ENCODE assay signal across 26 cellular contexts in genomic region chr3:129961142-129961541, GRCh38. TPM values are rescaled to one million over a fixed set of nuclear protein-coding genes. Genes with fewer than 3 reads are reported as not detected.
DNase-seq lines count a peak whose midpoint lies in the region; ATAC-seq and TF ChIP-seq lines count a peak whose summit lies in the region.
"Had no signal": no experiment of that assay in that cellular context is flagged by ENCODE, and none has a peak within 500 bp of the region (broad histone marks: within the 10 kb centered on the region; RNA-seq: fewer than 3 reads in every experiment).

No MANE protein-coding gene starts in this region.

- H4K8ac ChIP-seq in mesendoderm (ENCODE audit: low read depth, low read length) = no peak overlapping the region

- H3K9me3 ChIP-seq in Panc1 (ENCODE audit: control insufficient read depth, insufficient read depth, low read depth, low read length) = no peaks in the 10 kb centered on the region
- H3K9me3 ChIP-seq: pancreas had no signal

- no peak overlapping the region for H3K23ac ChIP-seq in mesendoderm (ENCODE audit: low read length)

- H3K9ac ChIP-seq in mesendoderm (ENCODE audit: low read length) = no peak overlapping the region

- H3K4me1 ChIP-seq in Panc1 (ENCODE audit: control insufficient read depth, insufficient read depth, low read length) (no peaks in the 10 kb centered on the region), mesendoderm (ENCODE audit: control insufficient read depth, low read depth, low read length) (no peaks in the 10 kb centered on the region)
- H3K4me1 ChIP-seq: pancreas had no signal

- H2AK5ac ChIP-seq in mesendoderm (ENCODE audit: low read length) = no peak overlapping the region

- H4K5ac ChIP-seq in mesendoderm (ENCODE audit: low read length) = no peak overlapping the region

- H2BK5ac ChIP-seq in mesendoderm (ENCODE audit: low read length) = no peak overlapping the region

- no TSS peak for BruUV-seq in Panc1 (replicated peaks; lab: Mats Ljungman, UMichigan)

- H3K27ac ChIP-seq in Panc1 (ENCODE audit: low read length) (no peak overlapping the region), mesendoderm (ENCODE audit: low read depth, low read length) (no peak overlapping the region)
- H3K27ac ChIP-seq: pancreas had no signal

- no peak overlapping the region for H2BK120ac ChIP-seq in mesendoderm (ENCODE audit: low read depth, low read length)

- H3K36me3 ChIP-seq in H7 (replicated peaks; ENCODE audit: control insufficient read depth, insufficient read depth, low read length) (no peaks in the 10 kb centered on the region), Panc1 (ENCODE audit: control insufficient read depth, insufficient read depth, low read length) (no peaks in the 10 kb centered on the region), mesendoderm (ENCODE audit: control insufficient read depth, insufficient read depth, low read length) (no peaks in the 10 kb centered on the region)
- H3K36me3 ChIP-seq: pancreas had no signal

- H3K27me3 ChIP-seq in H7 (ENCODE audit: control insufficient read depth, insufficient read depth, low read length) = no peaks in the 10 kb centered on the region; the same call in 1 of the 2 replicates
- 0 out of 2 replicates have a peak, but pooled peaks cover 3% of the 10 kb centered on the region for H3K27me3 ChIP-seq in Panc1 (ENCODE audit: control insufficient read depth, insufficient read depth, low read length)
- H3K27me3 ChIP-seq in mesendoderm (ENCODE audit: insufficient read depth, low read length, poor library complexity) = no peaks in the 10 kb centered on the region
- H3K27me3 ChIP-seq: pancreas had no signal

- CTCF ChIA-PET in Panc1 (lab: Charles Lee) = interaction anchor here (0.6 kb wide), 1 partner anchor 88 kb away, joined by 9 read pairs; no protein-coding TSS in a partner anchor

- POLR2A ChIA-PET in Panc1 (lab: Charles Lee) = no interaction called here

- H3K4me2 ChIP-seq in mesendoderm (ENCODE audit: low read length) = no peak overlapping the region

- H2BK15ac ChIP-seq in mesendoderm (replicated peaks; ENCODE audit: low read depth) = no peak overlapping the region

- H3K79me1 ChIP-seq in mesendoderm (ENCODE audit: low read length) = no peaks in the 10 kb centered on the region

- no CpG with 5 or more reads among the region's 5 CpGs for WGBS in mesendoderm (ENCODE audit: extremely low coverage, insufficient coverage, low lambda C conversion rate)

- no peaks in the 10 kb centered on the region for H3K79me2 ChIP-seq in mesendoderm (ENCODE audit: control insufficient read depth, insufficient read depth, low read length)

- H3K18ac ChIP-seq in mesendoderm (ENCODE audit: low read length) = no peak overlapping the region

- intact Hi-C loops in Panc1 (cut with micrococcal nuclease; ENCODE audit: unreplicated experiment) = no loop called here

- H3K4me3 ChIP-seq in H7 (ENCODE audit: insufficient read depth, low read depth, low read length) = no peak overlapping the region
- H3K4me3 ChIP-seq in Panc1 (ENCODE audit: low read depth in 2 of 2, low read length in 2 of 2) = no peak overlapping the region
- no peak overlapping the region for H3K4me3 ChIP-seq in mesendoderm (ENCODE audit: low read length)
- H3K4me3 ChIP-seq: pancreas had no signal

- DNase-seq in AG20443 (ENCODE audit: low spot score) (peak; percentile 30), H7 (peak; percentile 33), Panc1 (ENCODE audit: low read depth, low spot score) (no peak), mesendoderm (peak; percentile 37), NCI-H1092 (lab: John Stamatoyannopoulos, UW) (no peak), ecto neural progenitor cell (ENCODE audit: low spot score) (no peak)
- DNase-seq in stimulated activated naive CD8-positive, alpha-beta T cell treated with anti-CD3 and anti-CD28 coated beads, Interleukin-15, Interleukin-2, amounts not matched to agents 100 U/mL and 50 U/mL, for 24 hours = no peak
- DNase-seq: activated CD4-positive, alpha-beta T cell treated with anti-CD3 and anti-CD28 coated beads, Interleukin-2, amount 10 ng/mL, durations not matched to agents 24 days and 14 days; activated CD8-positive, alpha-beta memory T cell treated with anti-CD3 and anti-CD28 coated beads for 24 hours; activated T-cell treated with anti-CD3 and anti-CD28 coated beads for 4 hours; CD8-positive, alpha-beta memory T cell; effector CD4-positive, alpha-beta T cell; glutamatergic neuron; left colon; NCI-H1930; NCI-H526 treated with DMSO at 0.1 percent for 48 hours; pancreas; small intestine; stimulated activated naive CD4-positive, alpha-beta T cell; SW 1271 had no signal

- H3K4ac ChIP-seq in mesendoderm (ENCODE audit: low read depth, low read length) = no peak overlapping the region

- no peak for TF ChIP-seq CTCF in Panc1 (IDR thresholded peaks at IDR 0.05)

- H3K56ac ChIP-seq in mesendoderm (ENCODE audit: low read length) = no peak overlapping the region

- in situ Hi-C loops in Panc1 (cut with HindIII; ENCODE audit: low pct_unique_long_range_greater_than_20kb, low sequenced_read_pairs) = no loop called here

- ATAC-seq in Panc1 (peak; percentile 61; the same call in 1 of the 2 replicates), esophagus mucosa (no peak)
- no peak for ATAC-seq in stimulated activated naive CD8-positive, alpha-beta T cell treated with anti-CD3 and anti-CD28 coated beads, Interleukin-15, Interleukin-2, amounts not matched to agents 100 U/mL and 50 U/mL, for 24 hours
- ATAC-seq: activated naive CD4-positive, alpha-beta T cell treated with anti-CD3 and anti-CD28 coated beads, Interleukin-2, amount 50 U/mL, for 72 hours; left colon; pancreas; WTC11 had no signal

RNA-seq across cellular contexts. Expression of gene TRH, which starts 13.4 kb away (rescaled TPM):
- 0.41 and 0.59 TPM in 2 replicates for total RNA-seq in H7 (2014; rRNA removed; shearing (Covaris generic))
- not detected for total RNA-seq in Panc1 (2021; ENCODE audit: unreplicated experiment)
- not detected for polyA plus RNA-seq in Panc1 (2012; ENCODE audit: insufficient read length)
- polyA plus RNA-seq in mesendoderm (2013, experiment 1 of 2) = 1.5 TPM
- 1.4 TPM for polyA plus RNA-seq in mesendoderm (2013, experiment 2 of 2)
- not detected for total RNA-seq in esophagus mucosa
- total RNA-seq: A673; activated CD4-positive, alpha-beta T cell treated with anti-CD3 and anti-CD28 coated beads, Interleukin-2, amount 10 ng/mL, durations not matched to agents 24 days and 14 days; activated naive CD4-positive, alpha-beta T cell treated with anti-CD3 and anti-CD28 coated beads, Interleukin-2, amount 50 U/mL, for 72 hours; CD8-positive, alpha-beta memory T cell; left colon; pancreas; RPMI7951 had no signal
- polyA plus RNA-seq: BJ; CD8-positive, alpha-beta memory T cell; pancreas had no signal

Comparison
In these comparisons a context has a peak if more than half of its experiments do, and no peak if none do; other contexts are left out.
1. DNase-seq: peak in AG20443 (single experiment), H7 (single experiment) and mesendoderm (single experiment); none in Panc1 (single experiment), stimulated activated naive CD8-positive, alpha-beta T cell treated with anti-CD3 and anti-CD28 coated beads, Interleukin-15, Interleukin-2, amounts not matched to agents 100 U/mL and 50 U/mL, for 24 hours (single experiment), NCI-H1092 (single experiment) and ecto neural progenitor cell (single experiment).